20 cellular contexts compared by ENCODE assay signal in genomic region chr17:44773140-44773539, GRCh38. TPM values are rescaled to one million over a fixed set of nuclear protein-coding genes. Genes with fewer than 3 reads are reported as not detected.
A peak's percentile ranks its signal among the peaks of the same experiment; 100 is the strongest.
DNase-seq lines count a peak whose midpoint lies in the region; ATAC-seq, FAIRE-seq and TF ChIP-seq lines count a peak whose summit lies in the region.
"Had no signal": no experiment of that assay in that cellular context is flagged by ENCODE, and none has a peak within 500 bp of the region (broad histone marks: within the 10 kb centered on the region; RNA-seq: fewer than 3 reads in every experiment).

No MANE protein-coding gene starts in this region.

- CTCF ChIA-PET in HEK293 (lab: Yijun Ruan, JAX) = interaction anchor here (1.2 to 18.2 kb wide), 3 partner anchors 8 to 91 kb away, joined by 3 to 461 read pairs (median 3); no protein-coding TSS in a partner anchor

- TF ChIP-seq POLR2A in GM12892 (IDR thresholded peaks at IDR 0.05; ENCODE audit: low read depth, low read length) = no peak

- H3K4me1 Mint-ChIP-seq in CD14-positive monocyte = peaks cover 35% of the 10 kb centered on the region
- peaks cover 12% of the 10 kb centered on the region for H3K4me1 Mint-ChIP-seq in central memory CD8-positive, alpha-beta T cell

- no peak for TF ChIP-seq CTCF in CD14-positive monocyte (IDR thresholded peaks at IDR 0.05)
- TF ChIP-seq CTCF in HEK293 (tag by site-specific recombination; IDR thresholded peaks at IDR 0.05) = no peak

- no peaks in the 10 kb centered on the region for H3K36me3 Mint-ChIP-seq in CD14-positive monocyte
- peaks cover 5% of the 10 kb centered on the region for H3K36me3 Mint-ChIP-seq in central memory CD8-positive, alpha-beta T cell (ENCODE audit: insufficient read depth)
- H3K36me3 Mint-ChIP-seq: IgD-negative memory B cell had no signal

- peak; percentile 49 for DNase-seq in NCI-H748 (lab: John Stamatoyannopoulos, UW; ENCODE audit: unreplicated experiment)
- no peak for DNase-seq in NCI-H748 treated with DMSO at 0.1 percent for 48 hours (lab: John Stamatoyannopoulos, UW)
- DNase-seq in CD14-positive monocyte (ENCODE audit: low spot score) = peak; percentile 47
- no peak for DNase-seq in central memory CD8-positive, alpha-beta T cell (ENCODE audit: low spot score in 2 of 2)
- DNase-seq in GM12892 (ENCODE audit: insufficient read length) = no peak
- DNase-seq in activated CD4-positive, alpha-beta T cell treated with anti-CD3 and anti-CD28 coated beads for 4 hours = no peak
- DNase-seq in HPDE6-E6E7 (ENCODE audit: extremely low spot score) = no peak
- DNase-seq: BE2C, COR-L47, DMS153, GF-D8, HFFc6 had no signal

- H3K36me3 ChIP-seq in HEK293 (ENCODE audit: control insufficient read depth in 2 of 2, insufficient read depth in 1 of 2, low read length in 2 of 2) = peaks cover 0 to 14% of the 10 kb centered on the region in 2 experiments; a peak in 1 of 3 replicates
- H3K36me3 ChIP-seq: BE2C, HAP-1 had no signal

- H3K27ac Mint-ChIP-seq in CD14-positive monocyte = no peak overlapping the region
- H3K27ac Mint-ChIP-seq in central memory CD8-positive, alpha-beta T cell (ENCODE audit: low read depth) = no peak overlapping the region
- H3K27ac Mint-ChIP-seq: CD8-positive, alpha-beta T cell; HFFc6; IgD-negative memory B cell had no signal

- intact Hi-C loops in CD14-positive monocyte (cut with micrococcal nuclease) = loop anchor here (10.0 kb wide), 1 partner anchor 362 kb away; the partner anchor contains the start of genes ACBD4 (in 2 of the 2) and PLCD3 (in 2 of the 2)

- no peak overlapping the region for H3K27ac ChIP-seq in HEK293 (ENCODE audit: extremely low read depth, low read depth, low read length)
- H3K27ac ChIP-seq: A549, C4-2B had no signal

- H3K4me3 ChIP-seq in HEK293 (ENCODE audit: low read depth, low read length) = no peak overlapping the region
- H3K4me3 ChIP-seq: A549, HAP-1 had no signal

- H3K27me3 Mint-ChIP-seq in CD14-positive monocyte (ENCODE audit: low read depth in 3 of 3) = peaks cover 21 to 35% (median 27%) of the 10 kb centered on the region in 3 donors
- H3K27me3 Mint-ChIP-seq in central memory CD8-positive, alpha-beta T cell = peaks cover 12% of the 10 kb centered on the region

- peaks cover 0 to 2% (median 0%) of the 10 kb centered on the region in 7 donors for H3K9me3 Mint-ChIP-seq in CD14-positive monocyte
- H3K9me3 Mint-ChIP-seq in central memory CD8-positive, alpha-beta T cell = no peaks in the 10 kb centered on the region
- H3K9me3 Mint-ChIP-seq: CD8-positive, alpha-beta T cell; HFFc6; IgD-negative memory B cell had no signal

- H3K4me1 ChIP-seq in HEK293 (ENCODE audit: control insufficient read depth, insufficient read depth, low read length) = no peaks in the 10 kb centered on the region

- no peak for FAIRE-seq in GM12892 (lab: Jason Lieb, UNC)
- FAIRE-seq: A549, D721Med, H1 had no signal

- no peaks in the 10 kb centered on the region for H3K9me3 ChIP-seq in HEK293 (ENCODE audit: control insufficient read depth, insufficient read depth, low read depth, low read length)
- H3K9me3 ChIP-seq: A549, BE2C, HAP-1 had no signal

- POLR2A ChIA-PET in HEK293 (lab: Yijun Ruan, JAX) = interaction anchor here (0.7 kb wide), 1 partner anchor 45 kb away, joined by 4 read pairs; no protein-coding TSS in a partner anchor

- H3K4me3 Mint-ChIP-seq in CD14-positive monocyte = no peak overlapping the region
- H3K4me3 Mint-ChIP-seq in central memory CD8-positive, alpha-beta T cell = peak overlapping the region; percentile 9
- H3K4me3 Mint-ChIP-seq: CD8-positive, alpha-beta T cell; HFFc6 had no signal

- ATAC-seq in central memory CD8-positive, alpha-beta T cell (replicated peaks; ENCODE audit: extremely low read depth, poor library complexity, severe bottlenecking) = no peak
- ATAC-seq: A549; CD8-positive, alpha-beta T cell had no signal

TF ChIP-seq in HEK293, 187 proteins besides CTCF, POLR2A, EP300 and RAD21:
- no peak for TF ChIP-seq GFI1B (tag by site-specific recombination; IDR thresholded peaks at IDR 0.05)
- TF ChIP-seq ZFHX2 (tag by site-specific recombination; conservative IDR thresholded peaks at IDR 0.05) = peak; percentile 28; the same call in 1 of the 2 replicates
- no peak for TF ChIP-seq ZNF580 (tag by site-specific recombination; IDR thresholded peaks at IDR 0.05)
- TF ChIP-seq HOXA7 (CRISPR knock-in tag; IDR thresholded peaks at IDR 0.05; ENCODE audit: borderline replicate concordance) = no peak
- 0 out of 2 replicates have a peak, but pooled peaks have one; percentile 29 for TF ChIP-seq ZNF341 (tag by site-specific recombination; IDR thresholded peaks at IDR 0.05; ENCODE audit: low read depth)
- TF ChIP-seq ZNF473 (tag by site-specific recombination; IDR thresholded peaks at IDR 0.05) = no peak
- TF ChIP-seq ZNF560 (tag by site-specific recombination; IDR thresholded peaks at IDR 0.05; ENCODE audit: borderline replicate concordance) = no peak

RNA-seq across cellular contexts. Expression of gene ADAM11, which starts 14.4 kb away (rescaled TPM):
- not detected for polyA plus RNA-seq in CD14-positive monocyte
- 0.13 TPM for polyA plus RNA-seq in GM12892 (2012; ENCODE audit: missing spikeins)
- polyA plus RNA-seq: IgD-negative memory B cell had no signal

RNA-seq across cellular contexts. Expression of gene GJC1, which starts 56.9 kb away (rescaled TPM):
- polyA plus RNA-seq in CD14-positive monocyte = not detected
- polyA plus RNA-seq in GM12892 (2012; ENCODE audit: missing spikeins) = 1.8 TPM

Comparison
In these comparisons a context has a peak if more than half of its experiments do, and no peak if none do; other contexts are left out.
1. DNase-seq: peak in NCI-H748 (single experiment) and CD14-positive monocyte (single experiment); none in NCI-H748 treated with DMSO at 0.1 percent for 48 hours (single experiment), central memory CD8-positive, alpha-beta T cell (0 of 2), GM12892 (single experiment), activated CD4-positive, alpha-beta T cell treated with anti-CD3 and anti-CD28 coated beads for 4 hours (0 of 2) and HPDE6-E6E7 (single experiment).